In the genomic region with DNA sequence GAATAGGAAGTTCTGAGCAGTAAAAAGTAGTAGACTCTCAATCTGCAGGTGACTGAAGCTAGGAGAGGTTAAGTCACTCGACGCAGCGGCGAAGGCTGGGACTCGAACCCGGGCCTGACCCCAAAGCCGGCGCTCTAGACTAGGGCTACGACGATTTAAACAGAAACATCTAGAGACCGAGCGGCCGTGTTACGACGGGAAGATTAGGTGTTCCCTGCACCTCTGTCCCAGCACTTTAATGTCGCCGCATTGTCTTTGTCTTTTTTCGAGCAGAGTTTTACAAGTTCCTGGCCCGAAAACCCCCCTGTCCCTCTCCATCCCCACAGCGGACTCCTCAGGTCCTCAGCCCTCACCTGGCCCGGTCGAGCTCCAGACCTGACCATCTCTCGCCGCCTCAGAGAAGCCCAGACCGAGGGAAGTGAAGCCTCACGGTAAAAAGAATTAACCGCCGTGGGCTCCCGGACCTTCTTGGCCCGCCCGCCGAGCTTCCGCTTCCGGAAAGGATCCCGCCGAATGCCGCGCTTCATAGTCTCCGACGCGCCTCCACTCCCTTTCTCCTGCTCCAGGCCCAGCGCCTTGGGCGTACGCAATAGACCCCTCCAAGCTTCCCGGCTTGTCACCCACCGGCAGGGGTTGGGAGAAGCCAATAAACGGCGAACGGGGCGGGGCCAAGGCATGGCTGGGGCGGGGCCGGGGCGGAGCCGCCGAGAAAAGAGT, we compare ENCODE assay signal across 8 cellular contexts. TPM values are rescaled to one million over a fixed set of nuclear protein-coding genes. Genes with fewer than 3 reads are reported as not detected.
DNase-seq lines count a peak whose midpoint lies in the region; ATAC-seq and TF ChIP-seq lines count a peak whose summit lies in the region.

A gene with protein sequence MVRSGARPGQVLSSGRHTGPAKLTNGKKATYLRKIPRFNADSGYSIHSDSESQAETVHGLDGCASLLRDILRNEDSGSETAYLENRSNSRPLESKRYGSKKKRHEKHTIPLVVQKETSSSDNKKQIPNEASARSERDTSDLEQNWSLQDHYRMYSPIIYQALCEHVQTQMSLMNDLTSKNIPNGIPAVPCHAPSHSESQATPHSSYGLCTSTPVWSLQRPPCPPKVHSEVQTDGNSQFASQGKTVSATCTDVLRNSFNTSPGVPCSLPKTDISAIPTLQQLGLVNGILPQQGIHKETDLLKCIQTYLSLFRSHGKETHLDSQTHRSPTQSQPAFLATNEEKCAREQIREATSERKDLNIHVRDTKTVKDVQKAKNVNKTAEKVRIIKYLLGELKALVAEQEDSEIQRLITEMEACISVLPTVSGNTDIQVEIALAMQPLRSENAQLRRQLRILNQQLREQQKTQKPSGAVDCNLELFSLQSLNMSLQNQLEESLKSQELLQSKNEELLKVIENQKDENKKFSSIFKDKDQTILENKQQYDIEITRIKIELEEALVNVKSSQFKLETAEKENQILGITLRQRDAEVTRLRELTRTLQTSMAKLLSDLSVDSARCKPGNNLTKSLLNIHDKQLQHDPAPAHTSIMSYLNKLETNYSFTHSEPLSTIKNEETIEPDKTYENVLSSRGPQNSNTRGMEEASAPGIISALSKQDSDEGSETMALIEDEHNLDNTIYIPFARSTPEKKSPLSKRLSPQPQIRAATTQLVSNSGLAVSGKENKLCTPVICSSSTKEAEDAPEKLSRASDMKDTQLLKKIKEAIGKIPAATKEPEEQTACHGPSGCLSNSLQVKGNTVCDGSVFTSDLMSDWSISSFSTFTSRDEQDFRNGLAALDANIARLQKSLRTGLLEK (minus strand): TSS at position 439 of the 717 bp plus-strand sequence. CDS start 56 bp downstream, at position 383.

- intact Hi-C loops in CD14-positive monocyte (cut with micrococcal nuclease) (no loop called here), right lobe of liver (cut with DNase I) (no loop called here)

- H3K27ac Mint-ChIP-seq in CD14-positive monocyte: peak within 1 kb of the TSS; percentile 80 to 93 (median 86)

- peaks cover 19% of the 10 kb centered on the region for H3K4me1 Mint-ChIP-seq in CD14-positive monocyte

- TF ChIP-seq CTCF in CD14-positive monocyte (IDR thresholded peaks at IDR 0.05) (no peak), right lobe of liver (IDR thresholded peaks at IDR 0.05) (no peak)

- H3K27ac ChIP-seq in duodenal mucosa (ENCODE audit: low read depth, low read length): peak within 1 kb of the TSS; percentile 43
- peak within 1 kb of the TSS; percentile 68 to 76 (median 68) for H3K27ac ChIP-seq in right lobe of liver

- H3K36me3 ChIP-seq in duodenal mucosa (ENCODE audit: control insufficient read depth in 1 of 2, insufficient read depth in 2 of 2, low read length in 2 of 2) (peaks cover 0 to 4% of the 10 kb centered on the region in 2 donors), right lobe of liver (no peaks in the 10 kb centered on the region)

- H3K36me3 Mint-ChIP-seq in CD14-positive monocyte: peaks cover 0 to 2% of the 10 kb centered on the region in 2 donors

- peak within 1 kb of the TSS; percentile 86 to 96 for H3K9ac ChIP-seq in duodenal mucosa (ENCODE audit: low read depth in 1 of 2, low read length in 2 of 2)

- TF ChIP-seq POLR2A in right lobe of liver (IDR thresholded peaks at IDR 0.05): peak; percentile 59

- H3K27me3 ChIP-seq in duodenal mucosa (ENCODE audit: control insufficient read depth in 1 of 2, insufficient read depth in 2 of 2, low read length in 2 of 2) (no peaks in the 10 kb centered on the region), right lobe of liver (no peaks in the 10 kb centered on the region)

- H3K9me3 Mint-ChIP-seq in CD14-positive monocyte: peaks cover 0 to 2% (median 0%) of the 10 kb centered on the region in 7 donors

- H3K4me3 ChIP-seq in duodenal mucosa (ENCODE audit: low read depth in 1 of 2, low read length in 2 of 2) (peak within 1 kb of the TSS; percentile 90 to 97), right lobe of liver (peak within 1 kb of the TSS; percentile 55 to 66 (median 59))

- peaks cover 0 to 9% of the 10 kb centered on the region in 2 donors for H3K4me1 ChIP-seq in duodenal mucosa (ENCODE audit: control insufficient read depth in 1 of 2, insufficient read depth in 2 of 2, low read length in 2 of 2)
- peaks cover 0 to 35% (median 0%) of the 10 kb centered on the region in 4 donors for H3K4me1 ChIP-seq in right lobe of liver

- ATAC-seq in GM19395 (IDR thresholded peaks at IDR 0.05; ENCODE audit: unreplicated experiment) (peak; percentile 91), HG03565 (IDR thresholded peaks at IDR 0.05; ENCODE audit: unreplicated experiment) (peak; percentile 67), right lobe of liver (peak; percentile 92 to 99 (median 98))

- H3K27me3 Mint-ChIP-seq in CD14-positive monocyte (ENCODE audit: low read depth in 3 of 3): peaks cover 9 to 26% (median 13%) of the 10 kb centered on the region in 3 donors

- peak within 1 kb of the TSS; percentile 99 for H3K4me3 Mint-ChIP-seq in CD14-positive monocyte

- under 1% methylated on average over 50 of the region's 55 CpGs for WGBS in right lobe of liver (ENCODE audit: insufficient coverage, low coverage, low lambda C conversion rate, missing lambda C conversion rate)

- DNase-seq in CD14-positive monocyte (ENCODE audit: low spot score): peak; percentile 61
- peak; percentile 90 for DNase-seq in NCI-H774 (lab: John Stamatoyannopoulos, UW)
- DNase-seq in activated CD4-positive, alpha-beta T cell treated with anti-CD3 and anti-CD28 coated beads, Interleukin-2, amount 50 U/mL, for 48 hours: peak; percentile 87 to 90
- peak; percentile 92 for DNase-seq in right lobe of liver
- DNase-seq in stimulated activated CD4-positive, alpha-beta T cell treated with anti-CD3 and anti-CD28 coated beads, Interleukin-4, amount 100 ng/mL, for 24 hours: peak; percentile 83

- no peaks in the 10 kb centered on the region for H3K9me3 ChIP-seq in duodenal mucosa (ENCODE audit: control insufficient read depth in 1 of 2, low read length in 2 of 2)
- H3K9me3 ChIP-seq in right lobe of liver: no peaks in the 10 kb centered on the region

RNA-seq across cellular contexts. Expression of the gene that starts here (rescaled TPM):
- 1 to 10 TPM; 1.1 to 4.0 TPM for polyA plus RNA-seq in CD14-positive monocyte
- 10 to 100 TPM; 10.4 to 15.6 (median 11.7) TPM for total RNA-seq in right lobe of liver

Comparison
In these comparisons a context has a peak if more than half of its experiments do, and no peak if none do; other contexts are left out.
1. Peak in every context shown above with its lines: DNase-seq, ATAC-seq, H3K4me3 ChIP-seq and H3K27ac ChIP-seq.